In genomic region chr5:6773342-6774035, GRCh38 we compare ENCODE assay signal across 15 cellular contexts.
DNase-seq lines count a peak whose midpoint lies in the region; ATAC-seq and TF ChIP-seq lines count a peak whose summit lies in the region.
"Had no signal": no experiment of that assay in that cellular context is flagged by ENCODE, and none has a peak within 500 bp of the region (broad histone marks: within the 10 kb centered on the region; RNA-seq: fewer than 3 reads in every experiment).

No MANE protein-coding gene starts in this region.

- no peaks in the 10 kb centered on the region for H3K36me3 ChIP-seq in Loucy (ENCODE audit: insufficient read depth, low read length)
- H3K36me3 ChIP-seq: BLaER1 treated with 17β-estradiol and CSF1 and Interleukin-3, amounts not matched to agents 10 nM and 100 nM; right atrium auricular region had no signal

- H3K4me1 ChIP-seq in Loucy (ENCODE audit: insufficient read depth, low read length, poor library complexity, severe bottlenecking): peaks cover 3% of the 10 kb centered on the region
- H3K4me1 ChIP-seq: right atrium auricular region had no signal

- H3K9me2 ChIP-seq in Loucy (replicated peaks; ENCODE audit: low read depth, low read length): no peaks in the 10 kb centered on the region

- no peak overlapping the region for H2AFZ ChIP-seq in Loucy (ENCODE audit: low read length)

- peak overlapping the region; percentile 60 for H3K4me2 ChIP-seq in Loucy (ENCODE audit: low read depth, low read length, poor library complexity, severe bottlenecking)
- H3K4me2 ChIP-seq: BLaER1 treated with 17β-estradiol and CSF1 and Interleukin-3, amounts not matched to agents 10 nM and 100 nM; KMS-11 had no signal

- no peak for TF ChIP-seq CTCF in Loucy (conservative IDR thresholded peaks at IDR 0.05; ENCODE audit: low read length)

- H4K20me1 ChIP-seq in Loucy (ENCODE audit: insufficient read depth, low read length, poor library complexity, severe bottlenecking): no peaks in the 10 kb centered on the region
- H4K20me1 ChIP-seq: BLaER1 treated with 17β-estradiol and CSF1 and Interleukin-3, amounts not matched to agents 10 nM and 100 nM had no signal

- H3K27me3 ChIP-seq in Loucy (ENCODE audit: insufficient read depth, low read length, poor library complexity, severe bottlenecking): no peaks in the 10 kb centered on the region
- H3K27me3 ChIP-seq: BLaER1 treated with 17β-estradiol and CSF1 and Interleukin-3, amounts not matched to agents 10 nM and 100 nM; right atrium auricular region had no signal

- no peak overlapping the region for H3K9ac ChIP-seq in Loucy (ENCODE audit: low read depth, low read length, poor library complexity, severe bottlenecking)
- H3K9ac ChIP-seq: BLaER1 treated with 17β-estradiol and CSF1 and Interleukin-3, amounts not matched to agents 10 nM and 100 nM; KMS-11 had no signal

- H3K79me2 ChIP-seq in Loucy (ENCODE audit: insufficient read depth, low read length): no peaks in the 10 kb centered on the region

- no peaks in the 10 kb centered on the region for H3K9me3 ChIP-seq in Loucy (ENCODE audit: insufficient read depth, low read depth, low read length)
- H3K9me3 ChIP-seq: BLaER1 treated with 17β-estradiol and CSF1 and Interleukin-3, amounts not matched to agents 10 nM and 100 nM; right atrium auricular region had no signal

- peak; percentile 71 for DNase-seq in COR-L47 (lab: John Stamatoyannopoulos, UW)
- peak; percentile 17 for DNase-seq in NCI-H2227 treated with DMSO at 0.1 percent for 48 hours (lab: John Stamatoyannopoulos, UW)
- DNase-seq in UCSD-AML1 (lab: John Stamatoyannopoulos, UW; ENCODE audit: unreplicated experiment): peak; percentile 19
- DNase-seq in activated effector memory CD4-positive, alpha-beta T cell treated with Interleukin-2 at 50 U/mL for 16 hours: no peak
- DNase-seq in T-helper 9 cell: no peak
- DNase-seq in cerebellum (ENCODE audit: low spot score): no peak
- DNase-seq: activated CD4-positive, alpha-beta T cell treated with anti-CD3 and anti-CD28 coated beads, Interleukin-2, amount 50 U/mL, for 1 hour; activated effector memory CD4-positive, alpha-beta T cell treated with anti-CD3 and anti-CD28 coated beads, Interleukin-2, amount 50 U/mL, for 16 hours; naive thymus-derived CD4-positive, alpha-beta T cell; T-helper 2 cell had no signal

- no peak for ATAC-seq in HG03095 (IDR thresholded peaks at IDR 0.05; ENCODE audit: unreplicated experiment)
- ATAC-seq: naive thymus-derived CD4-positive, alpha-beta T cell had no signal

- no peaks in the 10 kb centered on the region for H3F3A ChIP-seq in Loucy (ENCODE audit: low read depth)

- peak overlapping the region; percentile 43 for H3K4me3 ChIP-seq in Loucy (ENCODE audit: low read length, poor library complexity, severe bottlenecking)
- H3K4me3 ChIP-seq: BLaER1 treated with 17β-estradiol and CSF1 and Interleukin-3, amounts not matched to agents 10 nM and 100 nM; right atrium auricular region had no signal

Comparison
In these comparisons a context has a peak if more than half of its experiments do, and no peak if none do; other contexts are left out.
1. DNase-seq: peak in COR-L47 (single experiment), NCI-H2227 treated with DMSO at 0.1 percent for 48 hours (single experiment) and UCSD-AML1 (single experiment); none in activated effector memory CD4-positive, alpha-beta T cell treated with Interleukin-2 at 50 U/mL for 16 hours (single experiment), T-helper 9 cell (single experiment) and cerebellum (single experiment).